Comparison of ENCODE assay signal across 8 cellular contexts in genomic region chr7:29408841-29409243, GRCh38.
DNase-seq lines count a peak whose midpoint lies in the region; ATAC-seq and TF ChIP-seq lines count a peak whose summit lies in the region.

No MANE protein-coding gene starts in this region.

- H3K27ac ChIP-seq in Karpas-422 (ENCODE audit: low read length) (no peak overlapping the region), trophoblast cell (ENCODE audit: low read depth, low read length) (no peak overlapping the region)

- no CpG with 5 or more reads among the region's 7 CpGs for WGBS in trophoblast cell (ENCODE audit: extremely low coverage, insufficient coverage, insufficient read length)

- no peaks in the 10 kb centered on the region; the same call in 1 of the 2 replicates for H3K27me3 ChIP-seq in Karpas-422 (ENCODE audit: low read length)
- H3K27me3 ChIP-seq in trophoblast cell (ENCODE audit: insufficient read depth, low read length): no peaks in the 10 kb centered on the region

- H3K27ac Mint-ChIP-seq in activated naive CD4-positive, alpha-beta T cell treated with anti-CD3 and anti-CD28 coated beads, Interleukin-2, amount 50 U/mL, for 72 hours: no peak overlapping the region

- no peak overlapping the region for H3K14ac ChIP-seq in trophoblast cell (ENCODE audit: low read length)

- CTCF ChIA-PET in AG04449 (lab: Yijun Ruan, JAX): interaction anchor here (0.7 to 9.5 kb wide), 29 partner anchors 9 to 1110 kb away, joined by 3 to 328 read pairs (median 4); partner anchors contain the start of gene TRIL

- H3K9me3 ChIP-seq in Karpas-422 (ENCODE audit: low read length): no peaks in the 10 kb centered on the region
- H3K9me3 ChIP-seq in trophoblast cell (ENCODE audit: insufficient read depth, low read depth, low read length): no peaks in the 10 kb centered on the region

- no peaks in the 10 kb centered on the region for H3K36me3 Mint-ChIP-seq in activated naive CD4-positive, alpha-beta T cell treated with anti-CD3 and anti-CD28 coated beads, Interleukin-2, amount 50 U/mL, for 72 hours

- no peaks in the 10 kb centered on the region for H3K9me2 ChIP-seq in Karpas-422 (replicated peaks; ENCODE audit: insufficient read depth, low read length)

- H3K23ac ChIP-seq in trophoblast cell (ENCODE audit: low read length): no peak overlapping the region

- no peaks in the 10 kb centered on the region for H3K9me3 Mint-ChIP-seq in activated naive CD4-positive, alpha-beta T cell treated with anti-CD3 and anti-CD28 coated beads, Interleukin-2, amount 50 U/mL, for 72 hours

- H4K8ac ChIP-seq in trophoblast cell (ENCODE audit: low read depth, low read length): no peak overlapping the region

- in situ Hi-C loops in GM13976 (cut with MboI; ENCODE audit: low sequenced_read_pairs, unreplicated experiment): loop anchor here (10.0 kb wide), 2 partner anchors 224 to 484 kb away; no protein-coding TSS in a partner anchor

- H3K36me3 ChIP-seq in Karpas-422 (ENCODE audit: insufficient read depth, low read length) (no peaks in the 10 kb centered on the region), trophoblast cell (ENCODE audit: control insufficient read depth in 1 of 2, insufficient read depth in 2 of 2, low read length in 2 of 2) (peaks cover 21 to 26% of the 10 kb centered on the region in 2 experiments)

- no peak overlapping the region for H2AK5ac ChIP-seq in trophoblast cell (ENCODE audit: low read length)

- H3K18ac ChIP-seq in trophoblast cell (ENCODE audit: low read length): no peak overlapping the region

- no peak overlapping the region for H3K4ac ChIP-seq in trophoblast cell (ENCODE audit: low read depth, low read length)

- POLR2A ChIA-PET in AG04449 (lab: Yijun Ruan, JAX): no interaction called here

- DNase-seq in AG04449 (ENCODE audit: low read depth, low spot score) (peak; percentile 9), GM13976 (ENCODE audit: low spot score) (peak; percentile 67), Karpas-422 (peak; percentile 91), RKO (ENCODE audit: low spot score) (peak; percentile 90), glomerular visceral epithelial cell (ENCODE audit: extremely low spot score) (peak; percentile 55), trophoblast cell (peak; percentile 62 to 97)
- DNase-seq in activated naive CD4-positive, alpha-beta T cell treated with anti-CD3 and anti-CD28 coated beads, Interleukin-2, amount 50 U/mL, for 72 hours (ENCODE audit: low spot score in 2 of 2): peak in 1 of 2 donors; percentile 70

- H4K12ac ChIP-seq in trophoblast cell (ENCODE audit: low read depth, low read length): no peak overlapping the region

- TF ChIP-seq CTCF in AG04449 (IDR thresholded peaks at IDR 0.05; ENCODE audit: insufficient read depth, low read length, missing control alignments) (peak; percentile 67), GM13976 (IDR thresholded peaks at IDR 0.05; ENCODE audit: borderline replicate concordance, control extremely low read depth, extremely low read depth, insufficient read depth, missing control alignments) (peak; percentile 64)

- peak; percentile 48 to 50 for ATAC-seq in activated naive CD4-positive, alpha-beta T cell treated with anti-CD3 and anti-CD28 coated beads, Interleukin-2, amount 50 U/mL, for 72 hours
- ATAC-seq in HG02678 (IDR thresholded peaks at IDR 0.05; ENCODE audit: unreplicated experiment): no peak

- no peaks in the 10 kb centered on the region for H3K79me1 ChIP-seq in trophoblast cell (ENCODE audit: low read length)

- H3K4me2 ChIP-seq in Karpas-422 (ENCODE audit: low read depth, low read length, poor library complexity, severe bottlenecking): no peak overlapping the region
- H3K4me2 ChIP-seq in trophoblast cell (ENCODE audit: low read length): no peak overlapping the region

- H3K4me3 ChIP-seq in AG04449 (ENCODE audit: low read depth, low read length) (no peak overlapping the region), Karpas-422 (ENCODE audit: low read length) (no peak overlapping the region), trophoblast cell (ENCODE audit: low read depth, low read length) (no peak overlapping the region)

- H4K91ac ChIP-seq in trophoblast cell (ENCODE audit: low read depth, low read length): no peak overlapping the region

- H3K79me2 ChIP-seq in Karpas-422 (ENCODE audit: low read length) (no peaks in the 10 kb centered on the region), trophoblast cell (ENCODE audit: control insufficient read depth, insufficient read depth, low read length, poor library complexity) (no peaks in the 10 kb centered on the region)

- no peak overlapping the region for H2BK5ac ChIP-seq in trophoblast cell (ENCODE audit: low read depth, low read length, poor library complexity)

- no peaks in the 10 kb centered on the region for H4K20me1 ChIP-seq in Karpas-422 (ENCODE audit: insufficient read depth, low read depth, low read length)

- no peak overlapping the region for H3K9ac ChIP-seq in Karpas-422 (ENCODE audit: low read length)
- no peak overlapping the region for H3K9ac ChIP-seq in trophoblast cell (ENCODE audit: low read length)

- H2BK120ac ChIP-seq in trophoblast cell (ENCODE audit: insufficient read depth, low read length, poor library complexity): no peak overlapping the region

- H3K4me1 ChIP-seq in Karpas-422 (ENCODE audit: low read length): peaks cover 16% of the 10 kb centered on the region
- H3K4me1 ChIP-seq in trophoblast cell (ENCODE audit: control insufficient read depth in 1 of 2, insufficient read depth in 2 of 2, low read length in 2 of 2): no peaks in the 10 kb centered on the region

- H2BK12ac ChIP-seq in trophoblast cell (ENCODE audit: low read length): no peak overlapping the region

- H2AFZ ChIP-seq in Karpas-422 (ENCODE audit: low read length) (no peak overlapping the region), trophoblast cell (ENCODE audit: insufficient read depth, low read length, poor library complexity) (no peak overlapping the region)
